Comparison of ENCODE assay signal across 1 cellular context in genomic region chr1:220824031-220824989, GRCh38.
A peak's percentile ranks its signal among the peaks of the same experiment; 100 is the strongest.
TF ChIP-seq lines count a peak whose summit lies in the region.

No MANE protein-coding gene starts in this region.

TF ChIP-seq in H1, 55 proteins besides CTCF, POLR2A, EP300 and RAD21:
- TF ChIP-seq PHF8 (conservative IDR thresholded peaks at IDR 0.05; ENCODE audit: low read depth, low read length) (no peak), HDAC2 (IDR thresholded peaks at IDR 0.05; ENCODE audit: borderline replicate concordance in 1 of 2, low read depth in 2 of 2, low read length in 2 of 2) (no peak), SAP30 (IDR thresholded peaks at IDR 0.05; ENCODE audit: insufficient read depth, insufficient replicate concordance, low read length) (no peak), TEAD4 (IDR thresholded peaks at IDR 0.05; ENCODE audit: low read depth, low read length) (peak; percentile 45; the same call in 1 of the 2 replicates), TBP (IDR thresholded peaks at IDR 0.05; ENCODE audit: low read depth, low read length) (no peak), SP4 (IDR thresholded peaks at IDR 0.05; ENCODE audit: low read length) (no peak), E2F6 (IDR thresholded peaks at IDR 0.05) (peak; percentile 58; the same call in 1 of the 2 replicates), ZNF274 (IDR thresholded peaks at IDR 0.05; ENCODE audit: borderline replicate concordance, extremely low read depth, low read length) (no peak), RFX5 (IDR thresholded peaks at IDR 0.05; ENCODE audit: borderline replicate concordance, low read depth, low read length) (no peak)
- TF ChIP-seq, protein P1, sequence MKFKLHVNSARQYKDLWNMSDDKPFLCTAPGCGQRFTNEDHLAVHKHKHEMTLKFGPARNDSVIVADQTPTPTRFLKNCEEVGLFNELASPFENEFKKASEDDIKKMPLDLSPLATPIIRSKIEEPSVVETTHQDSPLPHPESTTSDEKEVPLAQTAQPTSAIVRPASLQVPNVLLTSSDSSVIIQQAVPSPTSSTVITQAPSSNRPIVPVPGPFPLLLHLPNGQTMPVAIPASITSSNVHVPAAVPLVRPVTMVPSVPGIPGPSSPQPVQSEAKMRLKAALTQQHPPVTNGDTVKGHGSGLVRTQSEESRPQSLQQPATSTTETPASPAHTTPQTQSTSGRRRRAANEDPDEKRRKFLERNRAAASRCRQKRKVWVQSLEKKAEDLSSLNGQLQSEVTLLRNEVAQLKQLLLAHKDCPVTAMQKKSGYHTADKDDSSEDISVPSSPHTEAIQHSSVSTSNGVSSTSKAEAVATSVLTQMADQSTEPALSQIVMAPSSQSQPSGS (IDR thresholded peaks at IDR 0.05; ENCODE audit: low read length), result no peak
